2 cellular contexts compared by ENCODE assay signal in genomic region chr12:67276469-67276868, GRCh38.
TF ChIP-seq lines count a peak whose summit lies in the region.

No MANE protein-coding gene starts in this region.

TF ChIP-seq in A549, 52 proteins besides CTCF, POLR2A, EP300 and RAD21 (continued from another document):
- TF ChIP-seq, protein P1, sequence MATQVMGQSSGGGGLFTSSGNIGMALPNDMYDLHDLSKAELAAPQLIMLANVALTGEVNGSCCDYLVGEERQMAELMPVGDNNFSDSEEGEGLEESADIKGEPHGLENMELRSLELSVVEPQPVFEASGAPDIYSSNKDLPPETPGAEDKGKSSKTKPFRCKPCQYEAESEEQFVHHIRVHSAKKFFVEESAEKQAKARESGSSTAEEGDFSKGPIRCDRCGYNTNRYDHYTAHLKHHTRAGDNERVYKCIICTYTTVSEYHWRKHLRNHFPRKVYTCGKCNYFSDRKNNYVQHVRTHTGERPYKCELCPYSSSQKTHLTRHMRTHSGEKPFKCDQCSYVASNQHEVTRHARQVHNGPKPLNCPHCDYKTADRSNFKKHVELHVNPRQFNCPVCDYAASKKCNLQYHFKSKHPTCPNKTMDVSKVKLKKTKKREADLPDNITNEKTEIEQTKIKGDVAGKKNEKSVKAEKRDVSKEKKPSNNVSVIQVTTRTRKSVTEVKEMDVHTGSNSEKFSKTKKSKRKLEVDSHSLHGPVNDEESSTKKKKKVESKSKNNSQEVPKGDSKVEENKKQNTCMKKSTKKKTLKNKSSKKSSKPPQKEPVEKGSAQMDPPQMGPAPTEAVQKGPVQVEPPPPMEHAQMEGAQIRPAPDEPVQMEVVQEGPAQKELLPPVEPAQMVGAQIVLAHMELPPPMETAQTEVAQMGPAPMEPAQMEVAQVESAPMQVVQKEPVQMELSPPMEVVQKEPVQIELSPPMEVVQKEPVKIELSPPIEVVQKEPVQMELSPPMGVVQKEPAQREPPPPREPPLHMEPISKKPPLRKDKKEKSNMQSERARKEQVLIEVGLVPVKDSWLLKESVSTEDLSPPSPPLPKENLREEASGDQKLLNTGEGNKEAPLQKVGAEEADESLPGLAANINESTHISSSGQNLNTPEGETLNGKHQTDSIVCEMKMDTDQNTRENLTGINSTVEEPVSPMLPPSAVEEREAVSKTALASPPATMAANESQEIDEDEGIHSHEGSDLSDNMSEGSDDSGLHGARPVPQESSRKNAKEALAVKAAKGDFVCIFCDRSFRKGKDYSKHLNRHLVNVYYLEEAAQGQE (IDR thresholded peaks at IDR 0.05), result no peak
- TF ChIP-seq, protein P2, sequence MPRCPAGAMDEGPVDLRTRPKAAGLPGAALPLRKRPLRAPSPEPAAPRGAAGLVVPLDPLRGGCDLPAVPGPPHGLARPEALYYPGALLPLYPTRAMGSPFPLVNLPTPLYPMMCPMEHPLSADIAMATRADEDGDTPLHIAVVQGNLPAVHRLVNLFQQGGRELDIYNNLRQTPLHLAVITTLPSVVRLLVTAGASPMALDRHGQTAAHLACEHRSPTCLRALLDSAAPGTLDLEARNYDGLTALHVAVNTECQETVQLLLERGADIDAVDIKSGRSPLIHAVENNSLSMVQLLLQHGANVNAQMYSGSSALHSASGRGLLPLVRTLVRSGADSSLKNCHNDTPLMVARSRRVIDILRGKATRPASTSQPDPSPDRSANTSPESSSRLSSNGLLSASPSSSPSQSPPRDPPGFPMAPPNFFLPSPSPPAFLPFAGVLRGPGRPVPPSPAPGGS (IDR thresholded peaks at IDR 0.05), result no peak
- no peak for TF ChIP-seq ELK1 (IDR thresholded peaks at IDR 0.05; ENCODE audit: low read depth, low read length)
- no peak for TF ChIP-seq HOXB5 (CRISPR knock-in tag; IDR thresholded peaks at IDR 0.05)
- no peak for TF ChIP-seq MAZ (IDR thresholded peaks at IDR 0.05; ENCODE audit: borderline replicate concordance, low read depth, low read length)
- TF ChIP-seq, protein P3, sequence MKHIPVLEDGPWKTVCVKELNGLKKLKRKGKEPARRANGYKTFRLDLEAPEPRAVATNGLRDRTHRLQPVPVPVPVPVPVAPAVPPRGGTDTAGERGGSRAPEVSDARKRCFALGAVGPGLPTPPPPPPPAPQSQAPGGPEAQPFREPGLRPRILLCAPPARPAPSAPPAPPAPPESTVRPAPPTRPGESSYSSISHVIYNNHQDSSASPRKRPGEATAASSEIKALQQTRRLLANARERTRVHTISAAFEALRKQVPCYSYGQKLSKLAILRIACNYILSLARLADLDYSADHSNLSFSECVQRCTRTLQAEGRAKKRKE (CRISPR knock-in tag; IDR thresholded peaks at IDR 0.05; ENCODE audit: low read depth), result no peak
- TF ChIP-seq JUNB (IDR thresholded peaks at IDR 0.05), result no peak
- no peak for TF ChIP-seq FOSL2 (IDR thresholded peaks at IDR 0.05)
- no peak for TF ChIP-seq FOSL2 (CRISPR knock-in tag; IDR thresholded peaks at IDR 0.05)
- TF ChIP-seq NFE2L2 (conservative IDR thresholded peaks at IDR 0.05; ENCODE audit: low read length), result no peak
- no peak for TF ChIP-seq SREBF2 (IDR thresholded peaks at IDR 0.05)

TF ChIP-seq in WTC11, 78 proteins besides CTCF, POLR2A, EP300 and RAD21 (continued from another document):
- TF ChIP-seq, protein P4, sequence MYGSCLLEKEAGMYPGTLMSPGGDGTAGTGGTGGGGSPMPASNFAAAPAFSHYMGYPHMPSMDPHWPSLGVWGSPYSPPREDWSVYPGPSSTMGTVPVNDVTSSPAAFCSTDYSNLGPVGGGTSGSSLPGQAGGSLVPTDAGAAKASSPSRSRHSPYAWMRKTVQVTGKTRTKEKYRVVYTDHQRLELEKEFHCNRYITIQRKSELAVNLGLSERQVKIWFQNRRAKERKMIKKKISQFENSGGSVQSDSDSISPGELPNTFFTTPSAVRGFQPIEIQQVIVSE (CRISPR knock-in tag; IDR thresholded peaks at IDR 0.05; ENCODE audit: borderline replicate concordance), result no peak
- TF ChIP-seq SOX15 (CRISPR knock-in tag; IDR thresholded peaks at IDR 0.05), result no peak
- TF ChIP-seq, protein P5, sequence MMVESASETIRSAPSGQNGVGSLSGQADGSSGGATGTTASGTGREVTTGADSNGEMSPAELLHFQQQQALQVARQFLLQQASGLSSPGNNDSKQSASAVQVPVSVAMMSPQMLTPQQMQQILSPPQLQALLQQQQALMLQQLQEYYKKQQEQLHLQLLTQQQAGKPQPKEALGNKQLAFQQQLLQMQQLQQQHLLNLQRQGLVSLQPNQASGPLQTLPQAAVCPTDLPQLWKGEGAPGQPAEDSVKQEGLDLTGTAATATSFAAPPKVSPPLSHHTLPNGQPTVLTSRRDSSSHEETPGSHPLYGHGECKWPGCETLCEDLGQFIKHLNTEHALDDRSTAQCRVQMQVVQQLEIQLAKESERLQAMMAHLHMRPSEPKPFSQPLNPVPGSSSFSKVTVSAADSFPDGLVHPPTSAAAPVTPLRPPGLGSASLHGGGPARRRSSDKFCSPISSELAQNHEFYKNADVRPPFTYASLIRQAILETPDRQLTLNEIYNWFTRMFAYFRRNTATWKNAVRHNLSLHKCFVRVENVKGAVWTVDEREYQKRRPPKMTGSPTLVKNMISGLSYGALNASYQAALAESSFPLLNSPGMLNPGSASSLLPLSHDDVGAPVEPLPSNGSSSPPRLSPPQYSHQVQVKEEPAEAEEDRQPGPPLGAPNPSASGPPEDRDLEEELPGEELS (CRISPR knock-in tag; IDR thresholded peaks at IDR 0.05), result no peak
- no peak for TF ChIP-seq SP1 (CRISPR knock-in tag; conservative IDR thresholded peaks at IDR 0.05)
- TF ChIP-seq, protein P6, sequence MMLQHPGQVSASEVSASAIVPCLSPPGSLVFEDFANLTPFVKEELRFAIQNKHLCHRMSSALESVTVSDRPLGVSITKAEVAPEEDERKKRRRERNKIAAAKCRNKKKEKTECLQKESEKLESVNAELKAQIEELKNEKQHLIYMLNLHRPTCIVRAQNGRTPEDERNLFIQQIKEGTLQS (CRISPR knock-in tag; conservative IDR thresholded peaks at IDR 0.05), result no peak
- no peak for TF ChIP-seq EMX1 (CRISPR knock-in tag; IDR thresholded peaks at IDR 0.05)
- TF ChIP-seq PRRX2 (CRISPR knock-in tag; IDR thresholded peaks at IDR 0.05), result no peak
- TF ChIP-seq, protein P7, sequence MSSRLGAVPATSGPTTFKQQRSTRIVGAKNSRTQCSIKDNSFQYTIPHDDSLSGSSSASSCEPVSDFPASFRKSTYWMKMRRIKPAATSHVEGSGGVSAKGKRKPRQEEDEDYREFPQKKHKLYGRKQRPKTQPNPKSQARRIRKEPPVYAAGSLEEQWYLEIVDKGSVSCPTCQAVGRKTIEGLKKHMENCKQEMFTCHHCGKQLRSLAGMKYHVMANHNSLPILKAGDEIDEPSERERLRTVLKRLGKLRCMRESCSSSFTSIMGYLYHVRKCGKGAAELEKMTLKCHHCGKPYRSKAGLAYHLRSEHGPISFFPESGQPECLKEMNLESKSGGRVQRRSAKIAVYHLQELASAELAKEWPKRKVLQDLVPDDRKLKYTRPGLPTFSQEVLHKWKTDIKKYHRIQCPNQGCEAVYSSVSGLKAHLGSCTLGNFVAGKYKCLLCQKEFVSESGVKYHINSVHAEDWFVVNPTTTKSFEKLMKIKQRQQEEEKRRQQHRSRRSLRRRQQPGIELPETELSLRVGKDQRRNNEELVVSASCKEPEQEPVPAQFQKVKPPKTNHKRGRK (CRISPR knock-in tag; IDR thresholded peaks at IDR 0.05; ENCODE audit: borderline replicate concordance), result no peak
